ENCODE assay signal across 1 cellular context in genomic region chr19:10113964-10114650, GRCh38.
TF ChIP-seq lines count a peak whose summit lies in the region.

No MANE protein-coding gene starts in this region.

TF ChIP-seq in K562, 482 proteins besides CTCF, POLR2A, EP300 and RAD21 (continued from another document and continues in another):
- no peak for TF ChIP-seq GTF3C2 (IDR thresholded peaks at IDR 0.05; ENCODE audit: borderline replicate concordance, extremely low read depth, insufficient read length)
- no peak for TF ChIP-seq ARID3B (CRISPR knock-in tag; IDR thresholded peaks at IDR 0.05; ENCODE audit: borderline replicate concordance)
- no peak for TF ChIP-seq RBM15 (IDR thresholded peaks at IDR 0.05; ENCODE audit: insufficient read depth, low read length)
- no peak for TF ChIP-seq SMARCA5 (IDR thresholded peaks at IDR 0.05)
- TF ChIP-seq USF1 (CRISPR knock-in tag; IDR thresholded peaks at IDR 0.05) = no peak
- no peak for TF ChIP-seq ZNF224 (CRISPR knock-in tag; IDR thresholded peaks at IDR 0.05)
- no peak for TF ChIP-seq NR2C1 (IDR thresholded peaks at IDR 0.05)
- TF ChIP-seq NR2C1 (tag; IDR thresholded peaks at IDR 0.05) = no peak
- TF ChIP-seq CBX5 (IDR thresholded peaks at IDR 0.05; ENCODE audit: borderline replicate concordance, low read depth) = no peak
- peak; percentile 97 for TF ChIP-seq HNRNPL (IDR thresholded peaks at IDR 0.05; ENCODE audit: low read depth, low read length)
- TF ChIP-seq MCM5 (IDR thresholded peaks at IDR 0.05; ENCODE audit: low read depth) = no peak
- peak; percentile 3; the same call in 1 of the 2 replicates for TF ChIP-seq CREB1 (IDR thresholded peaks at IDR 0.05)
- TF ChIP-seq CREB1 (CRISPR knock-in tag; IDR thresholded peaks at IDR 0.05) = no peak
- no peak for TF ChIP-seq SMAD2 (IDR thresholded peaks at IDR 0.05; ENCODE audit: low read depth, low read length)
- no peak for TF ChIP-seq ZBTB12 (CRISPR knock-in tag; IDR thresholded peaks at IDR 0.05)
- TF ChIP-seq JUND (IDR thresholded peaks at IDR 0.05; ENCODE audit: borderline replicate concordance, low read depth, low read length) = no peak
- no peak for TF ChIP-seq JUND (tag; IDR thresholded peaks at IDR 0.05; ENCODE audit: borderline replicate concordance, low read depth, low read length)
- no peak for TF ChIP-seq MXI1 (IDR thresholded peaks at IDR 0.05; ENCODE audit: low read depth, low read length)
- no peak; the same call in 1 of the 2 replicates for TF ChIP-seq ZBED1 (IDR thresholded peaks at IDR 0.05)
- 0 out of 2 replicates have a peak, but pooled peaks have one; percentile 36 for TF ChIP-seq REST (CRISPR knock-in tag; IDR thresholded peaks at IDR 0.05; ENCODE audit: low read depth)
- TF ChIP-seq ZNF184 (CRISPR knock-in tag; IDR thresholded peaks at IDR 0.05) = no peak
- TF ChIP-seq SAFB (IDR thresholded peaks at IDR 0.05; ENCODE audit: borderline replicate concordance, low read depth, low read length) = no peak; the same call in none of the 2 replicates
- no peak for TF ChIP-seq TCF3 (CRISPR knock-in tag; IDR thresholded peaks at IDR 0.05)
- no peak for TF ChIP-seq ZNF445 (CRISPR knock-in tag; IDR thresholded peaks at IDR 0.05; ENCODE audit: low read depth)
- no peak for TF ChIP-seq CBFB (CRISPR knock-in tag; IDR thresholded peaks at IDR 0.05)
- TF ChIP-seq KDM5B (IDR thresholded peaks at IDR 0.05; ENCODE audit: insufficient replicate concordance, low read depth, low read length) = peak; percentile 24
- peak; percentile 78 for TF ChIP-seq POLR2G (IDR thresholded peaks at IDR 0.05; ENCODE audit: low read depth, low read length)
- TF ChIP-seq CHD2 (IDR thresholded peaks at IDR 0.05; ENCODE audit: low read depth, low read length) = peak; percentile 51; the same call in 1 of the 2 replicates
- no peak for TF ChIP-seq PML (IDR thresholded peaks at IDR 0.05; ENCODE audit: low read length)
- TF ChIP-seq KAT7 (CRISPR knock-in tag; IDR thresholded peaks at IDR 0.05; ENCODE audit: borderline replicate concordance) = no peak
- TF ChIP-seq MNT (conservative IDR thresholded peaks at IDR 0.05) = no peak
- 0 out of 2 replicates have a peak, but pooled peaks have one; percentile 68 for TF ChIP-seq RBM14 (IDR thresholded peaks at IDR 0.05; ENCODE audit: borderline replicate concordance, insufficient read depth, low read depth, low read length)
- TF ChIP-seq HBP1 (CRISPR knock-in tag; IDR thresholded peaks at IDR 0.05) = no peak; the same call in 1 of the 2 replicates
- TF ChIP-seq CBX1 (IDR thresholded peaks at IDR 0.05; ENCODE audit: low read depth) = 0 out of 2 replicates have a peak, but pooled peaks have one; percentile 31
- TF ChIP-seq BRD9 (IDR thresholded peaks at IDR 0.05; ENCODE audit: low read depth, partially characterized antibody) = no peak
- no peak for TF ChIP-seq BMI1 (IDR thresholded peaks at IDR 0.05; ENCODE audit: low read length)
- 0 out of 2 replicates have a peak, but pooled peaks have one; percentile 6 for TF ChIP-seq MYNN (IDR thresholded peaks at IDR 0.05)
- no peak for TF ChIP-seq MYNN (CRISPR knock-in tag; IDR thresholded peaks at IDR 0.05)
- TF ChIP-seq CEBPB (tag; IDR thresholded peaks at IDR 0.05) = no peak
- no peak for TF ChIP-seq TFAM (CRISPR knock-in tag; conservative IDR thresholded peaks at IDR 0.05)
- TF ChIP-seq FOXM1 (IDR thresholded peaks at IDR 0.05; ENCODE audit: low read depth) = no peak
- no peak for TF ChIP-seq FOXM1 (CRISPR knock-in tag; IDR thresholded peaks at IDR 0.05; ENCODE audit: low read depth)
- no peak for TF ChIP-seq LCOR (CRISPR knock-in tag; IDR thresholded peaks at IDR 0.05)
- TF ChIP-seq RBM39 (optimal IDR thresholded peaks at IDR 0.05; ENCODE audit: low read depth, low read length) = no peak
- TF ChIP-seq PYGO2 (tag; IDR thresholded peaks at IDR 0.05) = no peak
- TF ChIP-seq ZKSCAN8 (CRISPR knock-in tag; IDR thresholded peaks at IDR 0.05) = no peak
- TF ChIP-seq ZBTB11 (CRISPR knock-in tag; IDR thresholded peaks at IDR 0.05) = peak in 1 of 3 experiments; percentile 15; a peak in 1 of 6 replicates
- no peak for TF ChIP-seq MLLT1 (IDR thresholded peaks at IDR 0.05)
